In genomic region chr12:12946686-12947355, GRCh38 we compare ENCODE assay signal across 19 cellular contexts.
DNase-seq lines count a peak whose midpoint lies in the region; ATAC-seq lines count a peak whose summit lies in the region.
"Had no signal": no experiment of that assay in that cellular context is flagged by ENCODE, and none has a peak within 500 bp of the region (broad histone marks: within the 10 kb centered on the region; RNA-seq: fewer than 3 reads in every experiment).

No MANE protein-coding gene starts in this region.

- H3K27ac ChIP-seq in substantia nigra (ENCODE audit: low read depth, low read length, poor library complexity, severe bottlenecking): peak overlapping the region; percentile 94
- H3K27ac ChIP-seq: BLaER1 treated with 17β-estradiol and CSF1 and Interleukin-3, amounts not matched to agents 10 nM and 100 nM had no signal

- no peak for ATAC-seq in HG03565 (IDR thresholded peaks at IDR 0.05; ENCODE audit: unreplicated experiment)
- ATAC-seq: esophagus mucosa; left ventricle myocardium superior; naive thymus-derived CD4-positive, alpha-beta T cell had no signal

- DNase-seq in GM04504 (ENCODE audit: low read depth) (peak; percentile 25), amygdala (lab: John Stamatoyannopoulos, UW) (peak in 41 of 56 donors; percentile 4 to 89 (median 46)), hippocampal formation (lab: John Stamatoyannopoulos, UW) (peak; percentile 56 to 92), substantia nigra (lab: John Stamatoyannopoulos, UW) (peak in 41 of 49 donors; percentile 5 to 83 (median 45)), NCI-H1436 (lab: John Stamatoyannopoulos, UW) (no peak)
- no peak for DNase-seq in NK-92 treated with Interleukin-12 subunit alpha and Interleukin-12 subunit beta, amount 100 ng/mL, for 24 hours (lab: John Stamatoyannopoulos, UW)
- DNase-seq: activated gamma-delta T cell treated with Interleukin-2 at 50 U/mL for 16 hours; DMS79; GOT3; left ventricle myocardium superior; MV-4-11; naive thymus-derived CD4-positive, alpha-beta T cell; NCI-H2081 treated with DMSO at 0.1 percent for 48 hours; NCI-H774; RPMI8226; T-helper 1 cell had no signal

Comparison
In these comparisons a context has a peak if more than half of its experiments do, and no peak if none do; other contexts are left out.
1. DNase-seq: peak in GM04504 (single experiment), amygdala (41 of 56), hippocampal formation (2 of 2) and substantia nigra (41 of 49); none in NCI-H1436 (single experiment) and NK-92 treated with Interleukin-12 subunit alpha and Interleukin-12 subunit beta, amount 100 ng/mL, for 24 hours (single experiment).